In the genomic region with DNA sequence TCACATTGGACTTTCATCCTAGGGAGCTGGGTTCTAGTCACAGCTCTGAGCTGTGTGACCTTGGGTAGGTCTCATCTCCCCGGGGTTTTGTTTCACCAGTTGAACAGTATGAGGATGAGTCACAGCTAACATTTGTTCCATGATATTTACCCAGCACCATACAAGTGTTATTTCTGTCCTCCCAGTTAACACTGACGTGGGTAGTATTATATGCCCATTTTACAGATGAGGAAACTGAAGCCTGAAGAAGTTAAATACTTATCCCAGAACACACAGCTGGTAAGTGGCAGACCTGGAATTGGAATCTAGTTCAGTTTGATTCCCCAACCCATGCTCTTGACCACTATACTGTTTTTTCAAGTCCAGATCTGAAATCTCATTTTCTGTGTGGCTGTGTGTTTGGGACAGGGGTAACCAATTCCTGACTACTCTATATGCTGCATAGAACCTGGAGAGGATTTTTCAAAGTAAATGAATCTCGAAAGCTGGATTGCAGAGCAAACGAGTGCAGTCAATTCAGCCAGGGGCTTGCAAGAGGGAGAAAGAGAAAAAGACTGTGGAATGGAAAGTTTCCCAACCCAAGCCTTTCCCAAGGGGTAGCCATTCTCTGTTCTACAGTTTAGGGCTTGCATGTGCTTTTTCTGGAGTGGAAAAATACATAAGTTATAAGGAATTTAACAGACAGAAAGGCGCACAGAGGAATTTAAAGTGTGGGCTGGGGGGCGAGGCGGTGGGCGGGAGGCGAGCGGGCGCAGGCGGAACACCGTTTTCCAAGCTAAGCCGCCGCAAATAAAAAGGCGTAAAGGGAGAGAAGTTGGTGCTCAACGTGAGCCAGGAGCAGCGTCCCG, we compare ENCODE assay signal across 1 cellular context.
TF ChIP-seq lines count a peak whose summit lies in the region.

No MANE protein-coding gene starts in this region.

TF ChIP-seq in HepG2, 621 proteins besides CTCF, POLR2A, EP300 and RAD21 (continued from another document and continues in another):
- TF ChIP-seq, protein P1, sequence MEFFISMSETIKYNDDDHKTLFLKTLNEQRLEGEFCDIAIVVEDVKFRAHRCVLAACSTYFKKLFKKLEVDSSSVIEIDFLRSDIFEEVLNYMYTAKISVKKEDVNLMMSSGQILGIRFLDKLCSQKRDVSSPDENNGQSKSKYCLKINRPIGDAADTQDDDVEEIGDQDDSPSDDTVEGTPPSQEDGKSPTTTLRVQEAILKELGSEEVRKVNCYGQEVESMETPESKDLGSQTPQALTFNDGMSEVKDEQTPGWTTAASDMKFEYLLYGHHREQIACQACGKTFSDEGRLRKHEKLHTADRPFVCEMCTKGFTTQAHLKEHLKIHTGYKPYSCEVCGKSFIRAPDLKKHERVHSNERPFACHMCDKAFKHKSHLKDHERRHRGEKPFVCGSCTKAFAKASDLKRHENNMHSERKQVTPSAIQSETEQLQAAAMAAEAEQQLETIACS (CRISPR knock-in tag; IDR thresholded peaks at IDR 0.05), result no peak
- TF ChIP-seq MLLT10 (CRISPR knock-in tag; IDR thresholded peaks at IDR 0.05) (no peak), GATA4 (IDR thresholded peaks at IDR 0.05; ENCODE audit: borderline replicate concordance, low read depth) (no peak), RCOR2 (CRISPR knock-in tag; IDR thresholded peaks at IDR 0.05) (peak; percentile 63; the same call in 1 of the 2 replicates), ZSCAN21 (CRISPR knock-in tag; IDR thresholded peaks at IDR 0.05; ENCODE audit: borderline replicate concordance) (no peak), HMGXB4 (CRISPR knock-in tag; IDR thresholded peaks at IDR 0.05; ENCODE audit: borderline replicate concordance in 1 of 2, low read depth in 1 of 2) (no peak), ZNF331 (CRISPR knock-in tag; IDR thresholded peaks at IDR 0.05) (no peak), ZNF333 (CRISPR knock-in tag; IDR thresholded peaks at IDR 0.05; ENCODE audit: borderline replicate concordance) (no peak), ZNF597 (CRISPR knock-in tag; IDR thresholded peaks at IDR 0.05) (no peak), EHMT2 (IDR thresholded peaks at IDR 0.05; ENCODE audit: borderline replicate concordance, low read depth, low read length) (no peak), RARA (CRISPR knock-in tag; IDR thresholded peaks at IDR 0.05) (peak; percentile 36; the same call in 1 of the 2 replicates), ZNF660 (CRISPR knock-in tag; IDR thresholded peaks at IDR 0.05; ENCODE audit: borderline replicate concordance, low read depth) (no peak), ZNF414 (CRISPR knock-in tag; IDR thresholded peaks at IDR 0.05) (no peak), ATF5 (CRISPR knock-in tag; IDR thresholded peaks at IDR 0.05; ENCODE audit: low read depth) (no peak), HNRNPLL (IDR thresholded peaks at IDR 0.05; ENCODE audit: low read depth, low read length, poor library complexity, severe bottlenecking) (peak; percentile 52), FOXO4 (CRISPR knock-in tag; conservative IDR thresholded peaks at IDR 0.05) (no peak), KLF12 (CRISPR knock-in tag; IDR thresholded peaks at IDR 0.05; ENCODE audit: borderline replicate concordance) (no peak), FOSL2 (CRISPR knock-in tag; IDR thresholded peaks at IDR 0.05) (peak; percentile 86), SCMH1 (CRISPR knock-in tag; IDR thresholded peaks at IDR 0.05; ENCODE audit: borderline replicate concordance) (no peak), KDM6A (CRISPR knock-in tag; IDR thresholded peaks at IDR 0.05; ENCODE audit: low read depth) (no peak), ZBTB1 (CRISPR knock-in tag; IDR thresholded peaks at IDR 0.05; ENCODE audit: borderline replicate concordance) (no peak), POLR2AphosphoS5 (IDR thresholded peaks at IDR 0.05; ENCODE audit: low read depth, low read length) (no peak), CHD4 (IDR thresholded peaks at IDR 0.05; ENCODE audit: borderline replicate concordance, low read length) (peak; percentile 58; the same call in 1 of the 2 replicates), ZNF101 (CRISPR knock-in tag; IDR thresholded peaks at IDR 0.05; ENCODE audit: borderline replicate concordance, low read depth) (no peak), ZNF629 (CRISPR knock-in tag; conservative IDR thresholded peaks at IDR 0.05) (peak; percentile 93), TMF1 (CRISPR knock-in tag; IDR thresholded peaks at IDR 0.05; ENCODE audit: low read depth) (no peak)
- TF ChIP-seq, protein P2, sequence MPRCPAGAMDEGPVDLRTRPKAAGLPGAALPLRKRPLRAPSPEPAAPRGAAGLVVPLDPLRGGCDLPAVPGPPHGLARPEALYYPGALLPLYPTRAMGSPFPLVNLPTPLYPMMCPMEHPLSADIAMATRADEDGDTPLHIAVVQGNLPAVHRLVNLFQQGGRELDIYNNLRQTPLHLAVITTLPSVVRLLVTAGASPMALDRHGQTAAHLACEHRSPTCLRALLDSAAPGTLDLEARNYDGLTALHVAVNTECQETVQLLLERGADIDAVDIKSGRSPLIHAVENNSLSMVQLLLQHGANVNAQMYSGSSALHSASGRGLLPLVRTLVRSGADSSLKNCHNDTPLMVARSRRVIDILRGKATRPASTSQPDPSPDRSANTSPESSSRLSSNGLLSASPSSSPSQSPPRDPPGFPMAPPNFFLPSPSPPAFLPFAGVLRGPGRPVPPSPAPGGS (CRISPR knock-in tag; IDR thresholded peaks at IDR 0.05), result no peak
- TF ChIP-seq, protein P3, sequence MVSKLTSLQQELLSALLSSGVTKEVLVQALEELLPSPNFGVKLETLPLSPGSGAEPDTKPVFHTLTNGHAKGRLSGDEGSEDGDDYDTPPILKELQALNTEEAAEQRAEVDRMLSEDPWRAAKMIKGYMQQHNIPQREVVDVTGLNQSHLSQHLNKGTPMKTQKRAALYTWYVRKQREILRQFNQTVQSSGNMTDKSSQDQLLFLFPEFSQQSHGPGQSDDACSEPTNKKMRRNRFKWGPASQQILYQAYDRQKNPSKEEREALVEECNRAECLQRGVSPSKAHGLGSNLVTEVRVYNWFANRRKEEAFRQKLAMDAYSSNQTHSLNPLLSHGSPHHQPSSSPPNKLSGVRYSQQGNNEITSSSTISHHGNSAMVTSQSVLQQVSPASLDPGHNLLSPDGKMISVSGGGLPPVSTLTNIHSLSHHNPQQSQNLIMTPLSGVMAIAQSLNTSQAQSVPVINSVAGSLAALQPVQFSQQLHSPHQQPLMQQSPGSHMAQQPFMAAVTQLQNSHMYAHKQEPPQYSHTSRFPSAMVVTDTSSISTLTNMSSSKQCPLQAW (CRISPR knock-in tag; IDR thresholded peaks at IDR 0.05), result no peak
- TF ChIP-seq, protein P4, sequence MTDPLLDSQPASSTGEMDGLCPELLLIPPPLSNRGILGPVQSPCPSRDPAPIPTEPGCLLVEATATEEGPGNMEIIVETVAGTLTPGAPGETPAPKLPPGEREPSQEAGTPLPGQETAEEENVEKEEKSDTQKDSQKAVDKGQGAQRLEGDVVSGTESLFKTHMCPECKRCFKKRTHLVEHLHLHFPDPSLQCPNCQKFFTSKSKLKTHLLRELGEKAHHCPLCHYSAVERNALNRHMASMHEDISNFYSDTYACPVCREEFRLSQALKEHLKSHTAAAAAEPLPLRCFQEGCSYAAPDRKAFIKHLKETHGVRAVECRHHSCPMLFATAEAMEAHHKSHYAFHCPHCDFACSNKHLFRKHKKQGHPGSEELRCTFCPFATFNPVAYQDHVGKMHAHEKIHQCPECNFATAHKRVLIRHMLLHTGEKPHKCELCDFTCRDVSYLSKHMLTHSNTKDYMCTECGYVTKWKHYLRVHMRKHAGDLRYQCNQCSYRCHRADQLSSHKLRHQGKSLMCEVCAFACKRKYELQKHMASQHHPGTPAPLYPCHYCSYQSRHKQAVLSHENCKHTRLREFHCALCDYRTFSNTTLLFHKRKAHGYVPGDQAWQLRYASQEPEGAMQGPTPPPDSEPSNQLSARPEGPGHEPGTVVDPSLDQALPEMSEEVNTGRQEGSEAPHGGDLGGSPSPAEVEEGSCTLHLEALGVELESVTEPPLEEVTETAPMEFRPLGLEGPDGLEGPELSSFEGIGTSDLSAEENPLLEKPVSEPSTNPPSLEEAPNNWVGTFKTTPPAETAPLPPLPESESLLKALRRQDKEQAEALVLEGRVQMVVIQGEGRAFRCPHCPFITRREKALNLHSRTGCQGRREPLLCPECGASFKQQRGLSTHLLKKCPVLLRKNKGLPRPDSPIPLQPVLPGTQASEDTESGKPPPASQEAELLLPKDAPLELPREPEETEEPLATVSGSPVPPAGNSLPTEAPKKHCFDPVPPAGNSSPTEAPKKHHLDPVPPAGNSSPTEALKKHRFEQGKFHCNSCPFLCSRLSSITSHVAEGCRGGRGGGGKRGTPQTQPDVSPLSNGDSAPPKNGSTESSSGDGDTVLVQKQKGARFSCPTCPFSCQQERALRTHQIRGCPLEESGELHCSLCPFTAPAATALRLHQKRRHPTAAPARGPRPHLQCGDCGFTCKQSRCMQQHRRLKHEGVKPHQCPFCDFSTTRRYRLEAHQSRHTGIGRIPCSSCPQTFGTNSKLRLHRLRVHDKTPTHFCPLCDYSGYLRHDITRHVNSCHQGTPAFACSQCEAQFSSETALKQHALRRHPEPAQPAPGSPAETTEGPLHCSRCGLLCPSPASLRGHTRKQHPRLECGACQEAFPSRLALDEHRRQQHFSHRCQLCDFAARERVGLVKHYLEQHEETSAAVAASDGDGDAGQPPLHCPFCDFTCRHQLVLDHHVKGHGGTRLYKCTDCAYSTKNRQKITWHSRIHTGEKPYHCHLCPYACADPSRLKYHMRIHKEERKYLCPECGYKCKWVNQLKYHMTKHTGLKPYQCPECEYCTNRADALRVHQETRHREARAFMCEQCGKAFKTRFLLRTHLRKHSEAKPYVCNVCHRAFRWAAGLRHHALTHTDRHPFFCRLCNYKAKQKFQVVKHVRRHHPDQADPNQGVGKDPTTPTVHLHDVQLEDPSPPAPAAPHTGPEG (CRISPR knock-in tag; IDR thresholded peaks at IDR 0.05), result no peak
- TF ChIP-seq, protein P5, sequence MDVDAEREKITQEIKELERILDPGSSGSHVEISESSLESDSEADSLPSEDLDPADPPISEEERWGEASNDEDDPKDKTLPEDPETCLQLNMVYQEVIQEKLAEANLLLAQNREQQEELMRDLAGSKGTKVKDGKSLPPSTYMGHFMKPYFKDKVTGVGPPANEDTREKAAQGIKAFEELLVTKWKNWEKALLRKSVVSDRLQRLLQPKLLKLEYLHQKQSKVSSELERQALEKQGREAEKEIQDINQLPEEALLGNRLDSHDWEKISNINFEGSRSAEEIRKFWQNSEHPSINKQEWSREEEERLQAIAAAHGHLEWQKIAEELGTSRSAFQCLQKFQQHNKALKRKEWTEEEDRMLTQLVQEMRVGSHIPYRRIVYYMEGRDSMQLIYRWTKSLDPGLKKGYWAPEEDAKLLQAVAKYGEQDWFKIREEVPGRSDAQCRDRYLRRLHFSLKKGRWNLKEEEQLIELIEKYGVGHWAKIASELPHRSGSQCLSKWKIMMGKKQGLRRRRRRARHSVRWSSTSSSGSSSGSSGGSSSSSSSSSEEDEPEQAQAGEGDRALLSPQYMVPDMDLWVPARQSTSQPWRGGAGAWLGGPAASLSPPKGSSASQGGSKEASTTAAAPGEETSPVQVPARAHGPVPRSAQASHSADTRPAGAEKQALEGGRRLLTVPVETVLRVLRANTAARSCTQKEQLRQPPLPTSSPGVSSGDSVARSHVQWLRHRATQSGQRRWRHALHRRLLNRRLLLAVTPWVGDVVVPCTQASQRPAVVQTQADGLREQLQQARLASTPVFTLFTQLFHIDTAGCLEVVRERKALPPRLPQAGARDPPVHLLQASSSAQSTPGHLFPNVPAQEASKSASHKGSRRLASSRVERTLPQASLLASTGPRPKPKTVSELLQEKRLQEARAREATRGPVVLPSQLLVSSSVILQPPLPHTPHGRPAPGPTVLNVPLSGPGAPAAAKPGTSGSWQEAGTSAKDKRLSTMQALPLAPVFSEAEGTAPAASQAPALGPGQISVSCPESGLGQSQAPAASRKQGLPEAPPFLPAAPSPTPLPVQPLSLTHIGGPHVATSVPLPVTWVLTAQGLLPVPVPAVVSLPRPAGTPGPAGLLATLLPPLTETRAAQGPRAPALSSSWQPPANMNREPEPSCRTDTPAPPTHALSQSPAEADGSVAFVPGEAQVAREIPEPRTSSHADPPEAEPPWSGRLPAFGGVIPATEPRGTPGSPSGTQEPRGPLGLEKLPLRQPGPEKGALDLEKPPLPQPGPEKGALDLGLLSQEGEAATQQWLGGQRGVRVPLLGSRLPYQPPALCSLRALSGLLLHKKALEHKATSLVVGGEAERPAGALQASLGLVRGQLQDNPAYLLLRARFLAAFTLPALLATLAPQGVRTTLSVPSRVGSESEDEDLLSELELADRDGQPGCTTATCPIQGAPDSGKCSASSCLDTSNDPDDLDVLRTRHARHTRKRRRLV (CRISPR knock-in tag; IDR thresholded peaks at IDR 0.05), result no peak
